18 cellular contexts compared by ENCODE assay signal in the genomic region with DNA sequence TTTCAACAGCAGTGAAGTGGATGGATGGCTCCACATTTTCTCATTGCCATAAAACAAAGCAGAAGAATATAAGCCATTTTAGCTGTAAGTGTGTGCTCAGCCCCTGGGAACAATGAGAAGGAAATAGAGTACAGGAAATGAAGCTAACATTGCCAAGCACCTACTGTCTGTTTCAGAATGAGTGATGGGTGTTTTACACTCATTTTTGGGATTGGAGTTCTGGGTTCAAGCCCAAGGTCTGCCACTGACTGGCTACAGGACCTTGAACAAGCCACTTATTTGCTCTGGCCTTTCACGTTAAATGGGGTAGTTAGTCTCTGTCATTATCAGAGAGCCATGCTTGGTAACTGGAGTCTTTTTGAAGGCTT.
DNase-seq lines count a peak whose midpoint lies in the region; ATAC-seq, FAIRE-seq and TF ChIP-seq lines count a peak whose summit lies in the region.
"Had no signal": no experiment of that assay in that cellular context is flagged by ENCODE, and none has a peak within 500 bp of the region (broad histone marks: within the 10 kb centered on the region; RNA-seq: fewer than 3 reads in every experiment).

No MANE protein-coding gene starts in this region.

- H3K9me1 ChIP-seq in keratinocyte (ENCODE audit: control insufficient read depth, extremely low read depth, insufficient read depth, low read length), result no peaks in the 10 kb centered on the region

- peaks cover 2% of the 10 kb centered on the region for H3K9me3 ChIP-seq in keratinocyte (ENCODE audit: control insufficient read depth, low read depth, low read length)
- H3K9me3 ChIP-seq: Peyer's patch, thoracic aorta had no signal

- peak overlapping the region; percentile 92 for H3K27ac ChIP-seq in ACC112 (ENCODE audit: low read depth, low read length)
- H3K27ac ChIP-seq in VCaP, result peak overlapping the region; percentile 10; the same call in 1 of the 2 replicates
- H3K27ac ChIP-seq in keratinocyte (ENCODE audit: control insufficient read depth, insufficient read depth, low read length), result peak overlapping the region; percentile 95
- H3K27ac ChIP-seq: thoracic aorta had no signal

- H2AFZ ChIP-seq in ACC112 (ENCODE audit: low read length, unreplicated experiment), result no peak overlapping the region
- H2AFZ ChIP-seq in keratinocyte (ENCODE audit: control insufficient read depth, low read length), result peak overlapping the region; percentile 30

- no peak for TF ChIP-seq CTCF in VCaP (conservative IDR thresholded peaks at IDR 0.05)
- TF ChIP-seq CTCF in keratinocyte (optimal IDR thresholded peaks at IDR 0.05 in 1 of 3, IDR thresholded peaks at IDR 0.05 in 1 of 3, conservative IDR thresholded peaks at IDR 0.05 in 1 of 3; ENCODE audit: extremely low read depth in 1 of 3, insufficient read depth in 2 of 3, low read length in 3 of 3), result no peak

- H3K36me3 ChIP-seq in ACC112 (ENCODE audit: insufficient read depth, low read length) (no peaks in the 10 kb centered on the region), keratinocyte (ENCODE audit: control insufficient read depth in 2 of 2, extremely low read depth in 1 of 2, insufficient read depth in 2 of 2, low read length in 2 of 2) (no peaks in the 10 kb centered on the region)
- H3K36me3 ChIP-seq: Peyer's patch, thoracic aorta had no signal

- peak overlapping the region; percentile 39 for H3K4me2 ChIP-seq in keratinocyte (ENCODE audit: control insufficient read depth, extremely low read depth, insufficient read depth, low read depth, low read length)

- H3K4me1 ChIP-seq in ACC112 (ENCODE audit: control insufficient read depth, insufficient read depth, low read length, unreplicated experiment) (peaks cover 51% of the 10 kb centered on the region), keratinocyte (ENCODE audit: control insufficient read depth, extremely low read depth, insufficient read depth, low read length) (peaks cover 57% of the 10 kb centered on the region)
- H3K4me1 ChIP-seq: Peyer's patch had no signal

- H3K27me3 ChIP-seq in ACC112 (ENCODE audit: insufficient read depth, low read length) (no peaks in the 10 kb centered on the region), keratinocyte (ENCODE audit: control insufficient read depth, extremely low read depth, insufficient read depth, low read length) (no peaks in the 10 kb centered on the region)
- H3K27me3 ChIP-seq: Peyer's patch had no signal

- no peak for FAIRE-seq in keratinocyte (lab: Jason Lieb, UNC)
- FAIRE-seq: H1 had no signal

- no peaks in the 10 kb centered on the region for H4K20me1 ChIP-seq in keratinocyte (ENCODE audit: control insufficient read depth, extremely low read depth, insufficient read depth, low read length)

- H3K4me3 ChIP-seq in ACC112 (ENCODE audit: low read depth, low read length) (no peak overlapping the region), keratinocyte (ENCODE audit: control insufficient read depth in 2 of 3, extremely low read depth in 1 of 3, insufficient read depth in 2 of 3, low read depth in 1 of 3, low read length in 3 of 3) (no peak overlapping the region)
- H3K4me3 ChIP-seq: Peyer's patch, thoracic aorta had no signal

- dilution Hi-C loops in keratinocyte (cut with MboI; ENCODE audit: extremely low pct_ligation_motif_present, low sequenced_read_pairs), result no loop called here

- no peaks in the 10 kb centered on the region for H3K79me2 ChIP-seq in ACC112 (ENCODE audit: control insufficient read depth, insufficient read depth, low read length, unreplicated experiment)
- H3K79me2 ChIP-seq in keratinocyte (ENCODE audit: control insufficient read depth, insufficient read depth, low read length), result no peaks in the 10 kb centered on the region

- H3K9ac ChIP-seq in keratinocyte (ENCODE audit: control insufficient read depth, extremely low read depth, insufficient read depth, low read length), result peak overlapping the region; percentile 59

- ATAC-seq in GM19395 (IDR thresholded peaks at IDR 0.05; ENCODE audit: unreplicated experiment) (no peak), HG03095 (IDR thresholded peaks at IDR 0.05; ENCODE audit: unreplicated experiment) (no peak)

- DNase-seq in NCI-H1092 (lab: John Stamatoyannopoulos, UW) (peak; percentile 73), keratinocyte (ENCODE audit: low read depth, low spot score) (no peak), HCEC 1CT (no peak), DMS 273 (lab: John Stamatoyannopoulos, UW; ENCODE audit: unreplicated experiment) (no peak)
- DNase-seq: activated CD4-positive, alpha-beta T cell treated with anti-CD3 and anti-CD28 coated beads for 4 hours; activated CD8-positive, alpha-beta memory T cell treated with anti-CD3 and anti-CD28 coated beads, Interleukin-2, amount 50 U/mL, for 48 hours; activated effector memory CD4-positive, alpha-beta T cell treated with anti-CD3 and anti-CD28 coated beads, Interleukin-2, amount 50 U/mL, for 16 hours; anterior cingulate cortex; DMS53; MM.1S; NCI-H2107; Peyer's patch had no signal

Comparison
In these comparisons a context has a peak if more than half of its experiments do, and no peak if none do; other contexts are left out.
1. H3K27ac ChIP-seq: peak in every context shown above with its lines; median percentile 95 in keratinocyte; 92 in ACC112; 10 in VCaP.